In genomic region chr1:20107767-20108166, GRCh38 we compare ENCODE assay signal across 31 cellular contexts. TPM values are rescaled to one million over a fixed set of nuclear protein-coding genes. Genes with fewer than 3 reads are reported as not detected.
"Had no signal": no experiment of that assay in that cellular context is flagged by ENCODE, and none has a peak within 500 bp of the region (broad histone marks: within the 10 kb centered on the region; RNA-seq: fewer than 3 reads in every experiment).

No MANE protein-coding gene starts in this region.

- H3K4me1 ChIP-seq: colonic mucosa, gastrocnemius medialis, tibial nerve had no signal

- H3K4me3 Mint-ChIP-seq: activated B cell treated with CpG ODN at 0.5 μM for 24 hours; activated CD8-positive, alpha-beta T cell treated with anti-CD3 and anti-CD28 coated beads for 36 hours; activated naive CD8-positive, alpha-beta T cell; memory B cell; nephron; T-helper 2 cell treated with Interferon-gamma antibody and Interleukin-4, amounts not matched to agents 5 μg/mL and 100 μg/mL, for 36 hours had no signal

- H3K4me3 ChIP-seq: body of pancreas, cardiac muscle cell, colonic mucosa, dorsolateral prefrontal cortex, gastrocnemius medialis, prostate gland, suprapubic skin, tibial nerve had no signal

- H3K27ac ChIP-seq: body of pancreas, cardiac muscle cell, colonic mucosa, dorsolateral prefrontal cortex, gastrocnemius medialis, prostate gland, suprapubic skin, tibial nerve had no signal

- H3K9me3 ChIP-seq: body of pancreas, colonic mucosa, gastrocnemius medialis, prostate gland, suprapubic skin, tibial nerve had no signal

- H3K36me3 Mint-ChIP-seq: activated naive CD8-positive, alpha-beta T cell; memory B cell had no signal

- H3K27me3 Mint-ChIP-seq: activated B cell treated with CpG ODN at 0.5 μM for 24 hours had no signal

- H3K36me3 ChIP-seq: cardiac muscle cell, colonic mucosa, gastrocnemius medialis, prostate gland, suprapubic skin, tibial nerve had no signal

- DNase-seq: activated B cell treated with CpG ODN at 0.5 μM for 24 hours; activated CD4-positive, alpha-beta T cell treated with anti-CD3 and anti-CD28 coated beads, Interleukin-2, amount 50 U/mL, for 1 hour; activated CD8-positive, alpha-beta T cell treated with anti-CD3 and anti-CD28 coated beads for 36 hours; activated effector memory CD4-positive, alpha-beta T cell treated with Interleukin-2 at 50 U/mL for 16 hours; activated naive CD4-positive, alpha-beta T cell treated with Interleukin-2 at 50 U/mL for 16 hours; anterior cingulate cortex; body of pancreas; cerebellar nuclear complex; colonic mucosa; dorsolateral prefrontal cortex; effector memory CD4-positive, alpha-beta T cell; erythroblast; gastrocnemius medialis; glutamatergic neuron; stimulated activated CD4-positive, alpha-beta T cell treated with anti-CD3 and anti-CD28 coated beads, Interleukin-15, amount 100 ng/mL, for 24 hours; stimulated activated naive CD4-positive, alpha-beta T cell; T-helper 1 cell had no signal

- H3K27ac Mint-ChIP-seq: activated B cell treated with CpG ODN at 0.5 μM for 24 hours; activated CD8-positive, alpha-beta T cell treated with anti-CD3 and anti-CD28 coated beads for 36 hours; activated naive CD8-positive, alpha-beta T cell; memory B cell; T-helper 2 cell treated with Interferon-gamma antibody and Interleukin-4, amounts not matched to agents 5 μg/mL and 100 μg/mL, for 36 hours had no signal

- H3K27me3 ChIP-seq: body of pancreas, cardiac muscle cell, colonic mucosa, suprapubic skin, tibial nerve had no signal

- H3K4me1 Mint-ChIP-seq: activated B cell treated with CpG ODN at 0.5 μM for 24 hours had no signal

- H3K9me3 Mint-ChIP-seq: activated B cell treated with CpG ODN at 0.5 μM for 24 hours; activated CD8-positive, alpha-beta T cell treated with anti-CD3 and anti-CD28 coated beads for 36 hours; memory B cell; nephron; T-helper 2 cell treated with Interferon-gamma antibody and Interleukin-4, amounts not matched to agents 5 μg/mL and 100 μg/mL, for 36 hours had no signal

RNA-seq across cellular contexts. Expression of gene PLA2G2D, which starts 11.6 kb away (rescaled TPM):
- total RNA-seq: activated CD8-positive, alpha-beta T cell treated with anti-CD3 and anti-CD28 coated beads for 36 hours; body of pancreas; cardiac muscle cell; gastrocnemius medialis; lower leg skin; mononuclear cell; osteocyte; prostate gland; suprapubic skin; tibial nerve; urinary bladder had no signal
- polyA plus RNA-seq: cardiac muscle cell, keratinocyte, urinary bladder had no signal

RNA-seq across cellular contexts. Expression of gene PLA2G2F, which starts 31.4 kb away (rescaled TPM):
- total RNA-seq: activated B cell treated with CpG ODN at 0.5 μM for 24 hours; activated CD8-positive, alpha-beta T cell treated with anti-CD3 and anti-CD28 coated beads for 36 hours; body of pancreas; cardiac muscle cell; colonic mucosa; gastrocnemius medialis; mononuclear cell; osteocyte; tibial nerve had no signal
- polyA plus RNA-seq: adipose tissue, cardiac muscle cell had no signal

RNA-seq across cellular contexts. Expression of gene PLA2G5, which starts 37.8 kb away (rescaled TPM):
- total RNA-seq: activated B cell treated with CpG ODN at 0.5 μM for 24 hours; activated CD8-positive, alpha-beta T cell treated with anti-CD3 and anti-CD28 coated beads for 36 hours; cardiac muscle cell; gastrocnemius medialis; mononuclear cell; osteocyte had no signal
- polyA plus RNA-seq: cardiac muscle cell had no signal
